Comparison of ENCODE assay signal across 31 cellular contexts in the genomic region with DNA sequence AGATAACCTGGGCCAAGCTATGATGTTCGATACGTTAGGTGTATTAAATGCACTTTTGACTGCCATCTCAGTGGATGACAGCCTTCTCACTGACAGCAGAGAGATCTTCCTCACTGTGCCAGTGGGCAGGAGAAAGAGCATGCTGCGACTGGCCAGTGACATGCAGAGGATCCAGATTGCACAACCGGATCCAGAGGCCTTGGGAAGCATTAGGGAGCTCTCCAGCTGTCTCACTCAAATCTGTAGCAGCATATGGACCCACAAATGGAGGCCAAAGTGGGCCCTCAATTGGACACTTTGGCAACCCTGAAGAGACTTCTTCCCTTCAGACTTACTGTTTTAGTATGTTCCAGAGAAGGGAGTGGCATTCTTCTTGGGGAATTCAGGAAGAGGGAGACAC. TPM values are rescaled to one million over a fixed set of nuclear protein-coding genes. Genes with fewer than 3 reads are reported as not detected.
"Had no signal": no experiment of that assay in that cellular context is flagged by ENCODE, and none has a peak within 500 bp of the region (broad histone marks: within the 10 kb centered on the region; RNA-seq: fewer than 3 reads in every experiment).

No MANE protein-coding gene starts in this region.

- H3K4me1 ChIP-seq: ascending aorta, breast epithelium, esophagus muscularis mucosa, foreskin keratinocyte, gastrocnemius medialis had no signal

- H3K4me3 ChIP-seq: ascending aorta, breast epithelium, coronary artery, dorsolateral prefrontal cortex, esophagus muscularis mucosa, gastrocnemius medialis had no signal

- H3K9me3 ChIP-seq: ascending aorta, breast epithelium, esophagus muscularis mucosa, gastrocnemius medialis had no signal

- H3K27ac ChIP-seq: ascending aorta, breast epithelium, coronary artery, esophagus muscularis mucosa, foreskin keratinocyte, gastrocnemius medialis, WERI-Rb-1 had no signal

- H3K27me3 ChIP-seq: ascending aorta, breast epithelium, dorsolateral prefrontal cortex, esophagus muscularis mucosa, foreskin keratinocyte, gastrocnemius medialis had no signal

- DNase-seq: activated B cell treated with CpG ODN at 0.5 μM for 24 hours; activated CD4-positive, alpha-beta T cell treated with anti-CD3 and anti-CD28 coated beads for 48 hours; activated CD4-positive, alpha-beta T cell treated with anti-CD3 and anti-CD28 coated beads, Interleukin-2, amount 50 U/mL, for 1 hour; activated CD4-positive, alpha-beta T cell treated with anti-CD3 and anti-CD28 coated beads, Interleukin-2, amount 50 U/mL, for 48 hours; activated CD8-positive, alpha-beta memory T cell treated with anti-CD3 and anti-CD28 coated beads for 24 hours; activated CD8-positive, alpha-beta T cell treated with anti-CD3 and anti-CD28 coated beads for 36 hours; activated effector memory CD4-positive, alpha-beta T cell treated with Interleukin-2 at 50 U/mL for 16 hours; activated gamma-delta T cell treated with Interleukin-2 at 50 U/mL for 16 hours; activated naive CD4-positive, alpha-beta T cell treated with anti-CD3 and anti-CD28 coated beads, Interleukin-2, amount 50 U/mL, for 16 hours; activated naive CD4-positive, alpha-beta T cell treated with Interleukin-2 at 50 U/mL for 16 hours; activated naive CD8-positive, alpha-beta T cell treated with anti-CD3 and anti-CD28 coated beads for 36 hours; activated naive CD8-positive, alpha-beta T cell treated with anti-CD3 and anti-CD28 coated beads, Interleukin-2, amount 50 U/mL, for 24 hours; activated T-cell treated with anti-CD3 and anti-CD28 coated beads, Interleukin-2, amount 50 U/mL, for 4 hours; dorsolateral prefrontal cortex; effector memory CD4-positive, alpha-beta T cell; endodermal cell; erythroblast; foreskin keratinocyte; gastrocnemius medialis; glutamatergic neuron; T-helper 1 cell; T-helper 17 cell; T1000; WERI-Rb-1 had no signal

RNA-seq across cellular contexts. Expression of gene PDZD9, which starts 20.9 kb away (rescaled TPM):
- total RNA-seq: activated B cell treated with CpG ODN at 0.5 μM for 24 hours; activated CD8-positive, alpha-beta T cell treated with anti-CD3 and anti-CD28 coated beads for 36 hours; activated naive CD8-positive, alpha-beta T cell treated with anti-CD3 and anti-CD28 coated beads for 36 hours; activated T-cell treated with anti-CD3 and anti-CD28 coated beads, Interleukin-2, amount 50 U/mL, for 4 hours; activated T-helper 17 cell treated with anti-CD3 and anti-CD28 coated beads, Interleukin-2, amount 50 U/mL, for 72 hours; ascending aorta; breast epithelium; cardiac septum; cerebellum; endodermal cell; esophagus muscularis mucosa; foreskin keratinocyte; gastrocnemius medialis; T-helper 17 cell had no signal
- polyA plus RNA-seq: foreskin keratinocyte had no signal
